ENCODE assay signal across 7 cellular contexts in genomic region chr6:8061736-8062135, GRCh38.
"Had no signal": no experiment of that assay in that cellular context is flagged by ENCODE, and none has a peak within 500 bp of the region (broad histone marks: within the 10 kb centered on the region; RNA-seq: fewer than 3 reads in every experiment).

No MANE protein-coding gene starts in this region.

- H3K27ac Mint-ChIP-seq: GM23338, H9 had no signal

- H3K27me3 Mint-ChIP-seq: IgD-negative memory B cell had no signal

- H3K9me3 Mint-ChIP-seq: GM23338, H9, IgD-negative memory B cell had no signal

- H2AFZ ChIP-seq: GM23338 had no signal

- H3K27ac ChIP-seq: HL-60 had no signal

- DNase-seq: H9, HCEC 1CT, KBM-7 had no signal

- H3K4me3 Mint-ChIP-seq: GM23338, H9 had no signal

- H3K4me3 ChIP-seq: GM23338 had no signal

- H3K4me2 ChIP-seq: GM23338 had no signal

- ATAC-seq: GM23338, HepG2 had no signal
